In the genomic region with DNA sequence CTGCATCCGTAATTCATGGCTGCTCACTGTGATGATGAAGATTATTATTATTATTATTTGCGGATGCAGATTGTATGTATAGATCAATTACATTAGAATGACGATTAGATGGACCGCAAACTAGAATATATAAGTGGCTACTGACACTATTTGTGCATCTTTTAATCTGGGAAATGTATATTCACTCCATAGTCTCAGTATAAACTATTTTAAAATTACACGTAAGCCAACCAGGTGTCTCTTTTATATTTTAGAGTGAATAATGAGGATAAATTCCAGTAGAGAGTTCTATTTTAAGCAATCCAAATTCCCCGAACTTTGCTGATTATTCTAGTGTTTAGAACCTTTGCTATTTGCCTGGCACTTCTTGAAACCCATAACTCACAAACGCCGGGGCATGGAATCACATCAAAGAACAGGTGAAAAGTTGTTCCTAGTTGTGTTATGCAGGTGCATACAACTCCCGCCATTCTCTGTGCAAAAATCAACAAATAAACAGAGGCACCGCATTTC, we compare ENCODE assay signal across 8 cellular contexts. TPM values are rescaled to one million over a fixed set of nuclear protein-coding genes. Genes with fewer than 3 reads are reported as not detected.
DNase-seq lines count a peak whose midpoint lies in the region; ATAC-seq, FAIRE-seq and TF ChIP-seq lines count a peak whose summit lies in the region.

No MANE protein-coding gene starts in this region.

- TF ChIP-seq CTCF in right atrium auricular region (IDR thresholded peaks at IDR 0.05) (no peak), GM12878 (IDR thresholded peaks at IDR 0.05 in 2 of 3, conservative IDR thresholded peaks at IDR 0.05 in 1 of 3; ENCODE audit: control insufficient read depth in 2 of 3, extremely low read depth in 1 of 3, insufficient read depth in 1 of 3, low read depth in 3 of 3, low read length in 3 of 3) (no peak), mesothelial cell of epicardium (IDR thresholded peaks at IDR 0.05; ENCODE audit: unreplicated experiment) (no peak)

- TF ChIP-seq EP300 in GM12878 (IDR thresholded peaks at IDR 0.05; ENCODE audit: borderline replicate concordance in 1 of 2, control insufficient read depth in 1 of 2, low read depth in 2 of 2, low read length in 2 of 2) = no peak

- TF ChIP-seq RAD21 in GM12878 (IDR thresholded peaks at IDR 0.05; ENCODE audit: insufficient read depth, low read depth, low read length) = no peak

- H3K9me3 ChIP-seq in right atrium auricular region = no peaks in the 10 kb centered on the region
- H3K9me3 ChIP-seq in GM12878 (replicated peaks; ENCODE audit: control insufficient read depth, insufficient read depth, low read length) = no peaks in the 10 kb centered on the region

- H3K27me3 ChIP-seq in right atrium auricular region (no peaks in the 10 kb centered on the region), GM12878 (replicated peaks in 1 of 2; ENCODE audit: control insufficient read depth in 2 of 2, insufficient read depth in 2 of 2, low read length in 1 of 2) (no peaks in the 10 kb centered on the region)

- H3K27me3 Mint-ChIP-seq in mesothelial cell of epicardium (ENCODE audit: low read depth) = no peaks in the 10 kb centered on the region

- H3K4me1 ChIP-seq in right atrium auricular region = peaks cover 0 to 21% of the 10 kb centered on the region in 2 donors
- 0 out of 2 replicates have a peak, but pooled peaks cover 5% of the 10 kb centered on the region for H3K4me1 ChIP-seq in GM12878 (ENCODE audit: control insufficient read depth, insufficient read depth, low read length)

- H3K4me3 Mint-ChIP-seq in mesothelial cell of epicardium = peak overlapping the region; percentile 88

- in situ Hi-C loops in GM12878 (cut with MboI) = loop anchor here (25.0 kb wide), 1 partner anchor 587 kb away; no protein-coding TSS in a partner anchor

- H3K36me3 ChIP-seq in right atrium auricular region = peaks cover 15% of the 10 kb centered on the region
- H3K36me3 ChIP-seq in GM12878 (ENCODE audit: control insufficient read depth in 2 of 2, insufficient read depth in 2 of 2, low read length in 1 of 2) = no peaks in the 10 kb centered on the region; a peak in 1 of 4 replicates

- H3K9ac ChIP-seq in GM12878 (ENCODE audit: control insufficient read depth, insufficient read depth, low read length) = peak overlapping the region; percentile 92

- SMC1A ChIA-PET in GM12878 (lab: Charles Lee; ENCODE audit: uncharacterized antibody, unreplicated experiment) = interaction anchor here (0.7 to 2.4 kb wide), 9 partner anchors 22 to 158 kb away, joined by 3 to 11 read pairs (median 3); no protein-coding TSS in a partner anchor

- H3K27ac ChIP-seq in right atrium auricular region = peak overlapping the region; percentile 98 to 99
- peak overlapping the region; percentile 67; the same call in 1 of the 2 replicates for H3K27ac ChIP-seq in GM12878 (ENCODE audit: control insufficient read depth, insufficient read depth)

- WGBS in GM12878 (ENCODE audit: insufficient coverage, insufficient replicate concordance, low lambda C conversion rate, missing lambda C conversion rate) = 1% methylated on average over 10 of the region's 10 CpGs

- DNase-seq in right atrium auricular region (ENCODE audit: low spot score) (no peak), Right ventricle myocardium inferior (ENCODE audit: missing footprints) (no peak), GM12878 (ENCODE audit: low read depth, low spot score) (no peak), mesothelial cell of epicardium (ENCODE audit: low spot score in 2 of 2, unreplicated experiment in 2 of 2) (no peak), kidney tubule cell (ENCODE audit: low spot score) (no peak), HTR-8/SVneo (ENCODE audit: insufficient read length, low spot score) (no peak), frontal cortex (ENCODE audit: low spot score in 2 of 2) (no peak), NCI-H187 (lab: John Stamatoyannopoulos, UW) (no peak)

- peak overlapping the region; percentile 94 for H2AFZ ChIP-seq in GM12878 (ENCODE audit: control insufficient read depth, low read depth, low read length)

- ATAC-seq in Right ventricle myocardium inferior = no peak
- no peak for ATAC-seq in GM12878

- FAIRE-seq in GM12878 (lab: Jason Lieb, UNC) = no peak
- FAIRE-seq in HTR-8/SVneo (lab: Jason Lieb, UNC) = no peak
- FAIRE-seq in frontal cortex (lab: Jason Lieb, UNC) = no peak

- BruUV-seq in GM12878 (replicated peaks; lab: Mats Ljungman, UMichigan) = TSS peak; percentile 91

- peaks cover 24% of the 10 kb centered on the region for H3K79me2 ChIP-seq in GM12878 (ENCODE audit: control insufficient read depth, insufficient read depth, low read length)

- POLR2A ChIA-PET in GM12878 (lab: Charles Lee) = interaction anchor here (0.6 to 2.0 kb wide), 22 partner anchors 9 to 1488 kb away, joined by 3 to 14 read pairs (median 5); no protein-coding TSS in a partner anchor

- H3K9me3 Mint-ChIP-seq in mesothelial cell of epicardium = no peaks in the 10 kb centered on the region

- H3K4me1 Mint-ChIP-seq in mesothelial cell of epicardium = peaks cover 21% of the 10 kb centered on the region

- TF ChIP-seq POLR2A in GM12878 (IDR thresholded peaks at IDR 0.05; ENCODE audit: low read depth, low read length) = no peak

- intact Hi-C loops in Right ventricle myocardium inferior (cut with DNase I) (loop anchor here (2.0 kb wide), 1 partner anchor 93 kb away; no protein-coding TSS in a partner anchor), GM12878 (cut with micrococcal nuclease; ENCODE audit: unreplicated experiment) (loop anchor here (2.0 to 10.0 kb wide), 3 partner anchors 93 to 585 kb away; no protein-coding TSS in a partner anchor)

- peaks cover 2% of the 10 kb centered on the region for H3K36me3 Mint-ChIP-seq in mesothelial cell of epicardium

- CTCF ChIA-PET in GM12878 (lab: Yijun Ruan, JAX) = interaction anchor here (1.0 to 3.4 kb wide), 5 partner anchors 9 to 159 kb away, joined by 3 to 23 read pairs (median 3); no protein-coding TSS in a partner anchor

- peak overlapping the region; percentile 19 for H3K4me2 ChIP-seq in GM12878 (ENCODE audit: control insufficient read depth, insufficient read depth)

- H3K4me3 ChIP-seq in right atrium auricular region = peak overlapping the region; percentile 66 to 87
- peak overlapping the region; percentile 71 for H3K4me3 ChIP-seq in GM12878

- RAD21 ChIA-PET in GM12878 (lab: Charles Lee; ENCODE audit: unreplicated experiment) = interaction anchor here (0.6 to 3.5 kb wide), 13 partner anchors 9 to 423 kb away, joined by 3 to 11 read pairs (median 4); no protein-coding TSS in a partner anchor

- no peaks in the 10 kb centered on the region for H4K20me1 ChIP-seq in GM12878 (ENCODE audit: control insufficient read depth, insufficient read depth)

- peak overlapping the region; percentile 99 for H3K27ac Mint-ChIP-seq in mesothelial cell of epicardium

TF ChIP-seq in GM12878, 131 proteins besides CTCF, POLR2A, EP300 and RAD21 (continues in another document):
- TF ChIP-seq ESRRA (IDR thresholded peaks at IDR 0.05; ENCODE audit: low read length) (no peak), CBFB (IDR thresholded peaks at IDR 0.05; ENCODE audit: low read depth) (no peak), IKZF2 (IDR thresholded peaks at IDR 0.05) (no peak), SMAD1 (IDR thresholded peaks at IDR 0.05; ENCODE audit: low read depth, partially characterized antibody) (peak; percentile 13), MTA2 (IDR thresholded peaks at IDR 0.05; ENCODE audit: low read depth) (no peak), CEBPB (IDR thresholded peaks at IDR 0.05; ENCODE audit: borderline replicate concordance in 1 of 2, low read depth in 2 of 2, low read length in 2 of 2) (no peak)

RNA-seq across cellular contexts. Expression of a gene that starts 0.5 kb away (rescaled TPM):
- total RNA-seq in right atrium auricular region (10 to 100 TPM in 1 of 2 donors, 1 to 10 TPM in 1; 9.9 to 10.4 TPM), Right ventricle myocardium inferior (14.1 TPM), GM12878 (2014; rRNA removed) (12.9 and 13.2 TPM in 2 replicates), GM12878 (2014; rRNA removed; fragmentation: Illumina TruSeq; extraction: Trizol) (18.4 and 21.1 TPM in 2 replicates), GM12878 (2021) (15.2 and 15.5 TPM in 2 replicates), mesothelial cell of epicardium (19.2 to 22.7 TPM (median 20.2 TPM) in 3 replicates), frontal cortex (33.8 TPM)
- 47.7 and 58.3 TPM in 2 replicates for total RNA-seq in GM12878 (2013; cell fraction: nucleolus; rRNA removed)
- 10.7 TPM for polyA plus RNA-seq in GM12878 (2011; ENCODE audit: low read depth)
- polyA plus RNA-seq in GM12878 (2011; rRNA removed) (40.3 and 57.9 TPM in 2 replicates), GM12878 (2014; fragmentation: Illumina TruSeq; extraction: Trizol) (24.7 and 28.0 TPM in 2 replicates), GM12878 (2014; fragmentation: Nextera tagmentation; extraction: Ambion mirVana) (10 to 100 TPM; 44.3 to 60.8 TPM), GM12878 (2014; rRNA removed) (9.8 and 12.1 TPM in 2 replicates), GM12878 (2016; fragmentation: Nextera tagmentation; extraction: Ambion mirVana) (10 to 100 TPM; 33.0 to 41.1 TPM)
- polyA plus RNA-seq in GM12878 (2011; cell fraction: cytosol; rRNA removed) = 12.5 and 13.1 TPM in 2 replicates
- 23.3 and 27.5 TPM in 2 replicates for polyA plus RNA-seq in GM12878 (2011; cell fraction: nucleus; rRNA removed)
- 15.1 and 15.7 TPM in 2 replicates for polyA plus RNA-seq in GM12878 (2012)
- 29.3 and 49.2 TPM in 2 replicates for polyA minus RNA-seq in GM12878 (2011; rRNA and poly(A)+ RNA removed)
- polyA minus RNA-seq in GM12878 (2011; cell fraction: cytosol; rRNA and poly(A)+ RNA removed) = 6.7 and 13.0 TPM in 2 replicates
- polyA minus RNA-seq in GM12878 (2011; cell fraction: nucleus; rRNA and poly(A)+ RNA removed) = 26.7 and 28.2 TPM in 2 replicates

RNA-seq across cellular contexts. Expression of a gene that starts 38.4 kb away (rescaled TPM):
- total RNA-seq in right atrium auricular region = 10 to 100 TPM; 13.8 to 19.0 TPM
- total RNA-seq in Right ventricle myocardium inferior = 27.5 TPM
- total RNA-seq in GM12878 (2013; cell fraction: nucleolus; rRNA removed) = 0.20 and 0.38 TPM in 2 replicates
- total RNA-seq in GM12878 (2014; rRNA removed) = 0.05 and 0.11 TPM in 2 replicates
- not detected in 2 replicates for total RNA-seq in GM12878 (2014; rRNA removed; fragmentation: Illumina TruSeq; extraction: Trizol)
- total RNA-seq in GM12878 (2021) = 0.21 and 0.77 TPM in 2 replicates
- not detected for polyA plus RNA-seq in GM12878 (2011; ENCODE audit: low read depth)
- 0.04 and 0.10 TPM in 2 replicates for polyA plus RNA-seq in GM12878 (2011; rRNA removed)
- polyA plus RNA-seq in GM12878 (2011; cell fraction: cytosol; rRNA removed) = 0.12 TPM in 1 of 2 replicates, not detected in the other
- polyA plus RNA-seq in GM12878 (2011; cell fraction: nucleus; rRNA removed) = 0.03 and 0.06 TPM in 2 replicates
- 0.06 TPM in 1 of 2 replicates, not detected in the other for polyA plus RNA-seq in GM12878 (2012)
- 0.01 TPM in 1 of 2 replicates, not detected in the other for polyA plus RNA-seq in GM12878 (2014; fragmentation: Illumina TruSeq; extraction: Trizol)
- under 1 TPM; 0.02 to 0.05 TPM for polyA plus RNA-seq in GM12878 (2014; fragmentation: Nextera tagmentation; extraction: Ambion mirVana)
- polyA plus RNA-seq in GM12878 (2014; rRNA removed) = 0.40 TPM in 1 of 2 replicates, not detected in the other
- polyA plus RNA-seq in GM12878 (2016; fragmentation: Nextera tagmentation; extraction: Ambion mirVana) = under 1 TPM; 0.05 to 0.19 TPM
- 0.15 and 0.31 TPM in 2 replicates for polyA minus RNA-seq in GM12878 (2011; rRNA and poly(A)+ RNA removed)
- not detected in 2 replicates for polyA minus RNA-seq in GM12878 (2011; cell fraction: cytosol; rRNA and poly(A)+ RNA removed)
- 0.29 and 0.36 TPM in 2 replicates for polyA minus RNA-seq in GM12878 (2011; cell fraction: nucleus; rRNA and poly(A)+ RNA removed)
- total RNA-seq in mesothelial cell of epicardium = 23.9 to 26.4 TPM (median 25.6 TPM) in 3 replicates
- total RNA-seq in frontal cortex = 3.3 TPM
